Comparison of ENCODE assay signal across 11 cellular contexts in the genomic region with DNA sequence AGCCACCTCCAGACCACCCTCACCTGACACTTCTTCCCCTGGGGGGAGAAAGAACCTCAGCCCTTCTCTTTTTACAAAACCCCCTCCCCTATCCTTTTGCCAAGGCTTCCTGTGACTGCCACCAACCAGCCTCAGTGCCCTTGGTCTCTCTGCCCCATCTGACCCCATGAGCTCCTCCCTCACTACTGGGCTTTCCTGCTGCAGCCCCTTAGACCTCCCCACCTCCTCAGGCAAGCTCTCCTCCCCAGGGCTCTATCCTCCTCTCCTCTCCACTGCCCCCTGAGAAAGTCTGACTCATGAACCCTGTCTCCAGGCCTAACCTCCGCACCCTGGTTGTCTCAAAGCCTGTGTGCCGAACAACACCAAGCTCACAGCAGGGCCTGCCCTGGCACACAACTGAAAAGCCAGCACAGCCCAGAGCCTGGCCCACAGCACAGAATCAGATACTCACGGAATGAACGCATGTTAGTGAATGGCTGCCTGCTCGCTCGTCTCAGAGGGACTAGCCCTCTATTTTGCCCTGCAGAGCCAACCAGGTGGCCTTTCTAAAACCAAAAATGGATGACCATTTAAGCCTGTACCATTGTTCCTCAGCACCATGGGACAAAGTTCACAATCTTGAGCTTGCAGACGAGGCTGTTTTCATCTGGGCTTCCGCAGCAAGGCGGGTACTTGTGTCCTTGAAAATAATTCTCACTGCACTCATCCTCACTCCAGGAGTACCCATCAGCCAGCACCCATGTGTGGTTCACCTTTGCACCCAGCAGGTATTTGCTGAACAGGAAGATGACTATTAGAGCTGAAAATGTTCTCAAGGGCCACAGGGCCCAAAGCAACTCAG. TPM values are rescaled to one million over a fixed set of nuclear protein-coding genes. Genes with fewer than 3 reads are reported as not detected.
A peak's percentile ranks its signal among the peaks of the same experiment; 100 is the strongest.
DNase-seq lines count a peak whose midpoint lies in the region; ATAC-seq, FAIRE-seq and TF ChIP-seq lines count a peak whose summit lies in the region.
"Had no signal": no experiment of that assay in that cellular context is flagged by ENCODE, and none has a peak within 500 bp of the region (broad histone marks: within the 10 kb centered on the region; RNA-seq: fewer than 3 reads in every experiment).

No MANE protein-coding gene starts in this region.

- no peak for DNase-seq in A549 (ENCODE audit: low read depth in 1 of 2, low spot score in 1 of 2)
- peak; percentile 28 for DNase-seq in medulla oblongata (ENCODE audit: extremely low spot score)
- no peak for DNase-seq in epidermal melanocyte (ENCODE audit: insufficient read length, low spot score)
- DNase-seq in NCI-H82 treated with DMSO at 0.1 percent for 48 hours (lab: John Stamatoyannopoulos, UW; ENCODE audit: unreplicated experiment): no peak
- DNase-seq: gastrocnemius medialis, NCI-H2171 treated with DMSO at 0.1 percent for 48 hours had no signal

- POLR2A ChIA-PET in A549 (lab: Yijun Ruan, JAX): no interaction called here

- no peak for ATAC-seq in A549
- peak; percentile 0 for ATAC-seq in GM19395 (IDR thresholded peaks at IDR 0.05; ENCODE audit: unreplicated experiment)
- no peak for ATAC-seq in HG02763 (IDR thresholded peaks at IDR 0.05; ENCODE audit: unreplicated experiment)
- no peak for ATAC-seq in GM18870 (IDR thresholded peaks at IDR 0.05; ENCODE audit: unreplicated experiment)

- TF ChIP-seq CTCF in A549 (IDR thresholded peaks at IDR 0.05): no peak
- no peak for TF ChIP-seq CTCF in VCaP (conservative IDR thresholded peaks at IDR 0.05)

- no peak for TF ChIP-seq POLR2A in A549 (IDR thresholded peaks at IDR 0.05; ENCODE audit: low read length)

- TF ChIP-seq EP300 in A549 (IDR thresholded peaks at IDR 0.05): no peak

- H3K4me2 ChIP-seq in A549: peak overlapping the region; percentile 82; the same call in 2 of the 3 replicates

- TF ChIP-seq RAD21 in A549 (conservative IDR thresholded peaks at IDR 0.05 in 1 of 2, IDR thresholded peaks at IDR 0.05 in 1 of 2): no peak

- H3K4me3 ChIP-seq in A549: no peak overlapping the region

- H3K27ac ChIP-seq in A549 (no peak overlapping the region), VCaP (peak overlapping the region; percentile 94)

- peaks cover 22% of the 10 kb centered on the region for H3K4me1 ChIP-seq in A549

- no peaks in the 10 kb centered on the region for H3K9me3 ChIP-seq in A549
- H3K9me3 ChIP-seq: gastrocnemius medialis had no signal

- CTCF ChIA-PET in A549 (lab: Yijun Ruan, JAX): interaction anchor here (0.6 to 1.3 kb wide), 4 partner anchors 19 to 729 kb away, joined by 3 to 4 read pairs (median 3); no protein-coding TSS in a partner anchor

- WGBS in A549 (ENCODE audit: missing lambda C conversion rate): 95% methylated on average over 9 of the region's 9 CpGs

- no peak for FAIRE-seq in A549 (lab: Jason Lieb, UNC)

TF ChIP-seq in A549, 52 proteins besides CTCF, POLR2A, EP300 and RAD21:
- TF ChIP-seq HOXB13 (CRISPR knock-in tag; IDR thresholded peaks at IDR 0.05; ENCODE audit: low read depth) (no peak), NR3C1 (IDR thresholded peaks at IDR 0.05) (no peak), ZC3H11A (IDR thresholded peaks at IDR 0.05) (no peak), REST (IDR thresholded peaks at IDR 0.05) (no peak), RFX5 (IDR thresholded peaks at IDR 0.05) (no peak), HEYL (CRISPR knock-in tag; IDR thresholded peaks at IDR 0.05) (no peak), CHD2 (IDR thresholded peaks at IDR 0.05; ENCODE audit: low read length, partially characterized antibody) (no peak)

RNA-seq across cellular contexts. Expression of gene CHDH, which starts 1.7 kb away (rescaled TPM):
- polyA plus RNA-seq in A549 (2011; rRNA removed) (1.1 and 2.0 TPM in 2 replicates), A549 (2017; fragmentation: RNase III; extraction: RNeasy Plus Mini Kit Qiagen cat#74134 plus additional on column Dnase treatment) (2.1 to 3.3 TPM (median 2.8 TPM) in 3 replicates)
- 1.1 and 1.4 TPM in 2 replicates for polyA plus RNA-seq in A549 (2012; cell fraction: cytosol; rRNA removed)
- polyA plus RNA-seq in A549 (2012; cell fraction: nucleus; rRNA removed): 5.3 TPM in 2 replicates
- polyA minus RNA-seq in A549 (2011; rRNA and poly(A)+ RNA removed): 1.4 and 1.7 TPM in 2 replicates
- polyA plus RNA-seq: CD14-positive monocyte had no signal

RNA-seq across cellular contexts. Expression of gene IL17RB, which starts 1.9 kb away (rescaled TPM):
- polyA plus RNA-seq in A549 (2011; rRNA removed) (2.2 and 2.9 TPM in 2 replicates), A549 (2017; fragmentation: RNase III; extraction: RNeasy Plus Mini Kit Qiagen cat#74134 plus additional on column Dnase treatment) (1.7 to 2.3 TPM (median 1.9 TPM) in 3 replicates)
- 1.2 and 1.3 TPM in 2 replicates for polyA plus RNA-seq in A549 (2012; cell fraction: cytosol; rRNA removed)
- polyA plus RNA-seq in A549 (2012; cell fraction: nucleus; rRNA removed): 2.3 and 3.5 TPM in 2 replicates
- 0.78 and 0.99 TPM in 2 replicates for polyA minus RNA-seq in A549 (2011; rRNA and poly(A)+ RNA removed)

RNA-seq across cellular contexts. Expression of gene ACTR8, which starts 37.5 kb away (rescaled TPM):
- polyA plus RNA-seq in A549 (2011; rRNA removed) (18.0 and 19.4 TPM in 2 replicates), A549 (2017; fragmentation: RNase III; extraction: RNeasy Plus Mini Kit Qiagen cat#74134 plus additional on column Dnase treatment) (12.5 to 14.1 TPM (median 12.8 TPM) in 3 replicates)
- 6.7 and 7.6 TPM in 2 replicates for polyA plus RNA-seq in A549 (2012; cell fraction: cytosol; rRNA removed)
- polyA plus RNA-seq in A549 (2012; cell fraction: nucleus; rRNA removed): 5.9 and 9.2 TPM in 2 replicates
- 14.2 and 17.1 TPM in 2 replicates for polyA minus RNA-seq in A549 (2011; rRNA and poly(A)+ RNA removed)

RNA-seq across cellular contexts. Expression of gene SELENOK, which starts 47.2 kb away (rescaled TPM):
- polyA plus RNA-seq in A549 (2011; rRNA removed) (46.6 and 54.3 TPM in 2 replicates), A549 (2017; fragmentation: RNase III; extraction: RNeasy Plus Mini Kit Qiagen cat#74134 plus additional on column Dnase treatment) (43.2 to 44.3 TPM (median 43.2 TPM) in 3 replicates)
- 14.5 and 15.6 TPM in 2 replicates for polyA plus RNA-seq in A549 (2012; cell fraction: cytosol; rRNA removed)
- 2.7 and 4.3 TPM in 2 replicates for polyA plus RNA-seq in A549 (2012; cell fraction: nucleus; rRNA removed)
- polyA minus RNA-seq in A549 (2011; rRNA and poly(A)+ RNA removed): 8.9 and 9.5 TPM in 2 replicates
